9 cellular contexts compared by ENCODE assay signal in genomic region chr2:100752628-100753333, GRCh38.
DNase-seq lines count a peak whose midpoint lies in the region; ATAC-seq and TF ChIP-seq lines count a peak whose summit lies in the region.
"Had no signal": no experiment of that assay in that cellular context is flagged by ENCODE, and none has a peak within 500 bp of the region (broad histone marks: within the 10 kb centered on the region; RNA-seq: fewer than 3 reads in every experiment).

No MANE protein-coding gene starts in this region.

- peaks cover 0 to 16% (median 10%) of the 10 kb centered on the region in 7 donors for H3K4me1 Mint-ChIP-seq in naive thymus-derived CD4-positive, alpha-beta T cell
- no peaks in the 10 kb centered on the region for H3K4me1 Mint-ChIP-seq in endodermal cell

- peaks cover 0 to 7% (median 4%) of the 10 kb centered on the region in 5 donors for H3K36me3 Mint-ChIP-seq in naive thymus-derived CD4-positive, alpha-beta T cell
- H3K36me3 Mint-ChIP-seq in endodermal cell (ENCODE audit: low read depth), result no peaks in the 10 kb centered on the region

- no peaks in the 10 kb centered on the region for H3K9me3 ChIP-seq in naive thymus-derived CD4-positive, alpha-beta T cell (ENCODE audit: control insufficient read depth in 2 of 3, low read length in 3 of 3)
- no peaks in the 10 kb centered on the region for H3K9me3 ChIP-seq in endodermal cell (ENCODE audit: control insufficient read depth, low read length)

- CTCF ChIA-PET in naive thymus-derived CD4-positive, alpha-beta T cell (lab: Charles Lee), result no interaction called here

- no peak overlapping the region for H3K4me3 Mint-ChIP-seq in naive thymus-derived CD4-positive, alpha-beta T cell
- H3K4me3 Mint-ChIP-seq in endodermal cell, result no peak overlapping the region

- H3K4me1 ChIP-seq in naive thymus-derived CD4-positive, alpha-beta T cell (ENCODE audit: control insufficient read depth in 2 of 2, insufficient read depth in 2 of 2, low read length in 2 of 2), result no peaks in the 10 kb centered on the region
- H3K4me1 ChIP-seq in endodermal cell (ENCODE audit: control insufficient read depth, insufficient read depth, low read length), result no peaks in the 10 kb centered on the region

- intact Hi-C loops in naive thymus-derived CD4-positive, alpha-beta T cell (cut with micrococcal nuclease), result no loop called here
- intact Hi-C loops in lower leg skin (cut with DNase I; ENCODE audit: low total_unique reads), result no loop called here

- POLR2A ChIA-PET in naive thymus-derived CD4-positive, alpha-beta T cell (lab: Charles Lee), result interaction anchor here (0.8 kb wide), 1 partner anchor 94 kb away, joined by 3 read pairs; no protein-coding TSS in a partner anchor

- peaks cover 0 to 4% of the 10 kb centered on the region in 2 donors for H3K27me3 ChIP-seq in naive thymus-derived CD4-positive, alpha-beta T cell (ENCODE audit: control insufficient read depth in 2 of 2, insufficient read depth in 2 of 2, low read length in 2 of 2)
- H3K27me3 ChIP-seq in endodermal cell (ENCODE audit: control insufficient read depth, insufficient read depth, low read length, poor library complexity, severe bottlenecking), result peaks cover 10% of the 10 kb centered on the region

- no peak overlapping the region for H3K27ac ChIP-seq in naive thymus-derived CD4-positive, alpha-beta T cell (ENCODE audit: low read depth, low read length)
- no peak overlapping the region for H3K27ac ChIP-seq in endodermal cell (ENCODE audit: low read depth, low read length)

- ATAC-seq in naive thymus-derived CD4-positive, alpha-beta T cell, result peak; percentile 56
- no peak for ATAC-seq in HG03196 (IDR thresholded peaks at IDR 0.05; ENCODE audit: unreplicated experiment)

- peaks cover 0 to 20% (median 5%) of the 10 kb centered on the region in 5 donors for H3K27me3 Mint-ChIP-seq in naive thymus-derived CD4-positive, alpha-beta T cell
- H3K27me3 Mint-ChIP-seq in endodermal cell (ENCODE audit: insufficient read depth), result peaks cover 4% of the 10 kb centered on the region

- WGBS in lower leg skin, 2 donors, result 15 to 23% methylated on average over 2 of the region's 2 CpGs
- 83% methylated on average over 1 of the region's 2 CpGs; no CpG with 5 or more reads in 1 of the 2 experiments for WGBS in endodermal cell (ENCODE audit: insufficient coverage in 1 of 2, insufficient read length in 1 of 2), 2 experiments

- no peak for TF ChIP-seq POLR2A in lower leg skin (IDR thresholded peaks at IDR 0.05)

- no peak overlapping the region for H3K27ac Mint-ChIP-seq in naive thymus-derived CD4-positive, alpha-beta T cell
- no peak overlapping the region for H3K27ac Mint-ChIP-seq in endodermal cell

- no peak overlapping the region for H3K9ac ChIP-seq in endodermal cell (ENCODE audit: extremely low read depth, low read length, poor library complexity, severe bottlenecking)

- H3K9me3 Mint-ChIP-seq in naive thymus-derived CD4-positive, alpha-beta T cell, result peaks cover 0 to 11% (median 3%) of the 10 kb centered on the region in 11 donors
- no peaks in the 10 kb centered on the region for H3K9me3 Mint-ChIP-seq in endodermal cell

- no peak overlapping the region for H3K4me3 ChIP-seq in naive thymus-derived CD4-positive, alpha-beta T cell (ENCODE audit: low read length)
- H3K4me3 ChIP-seq in lower leg skin (ENCODE audit: low read depth, poor library complexity, severe bottlenecking) (no peak overlapping the region), endodermal cell (ENCODE audit: low read length) (no peak overlapping the region)

- DNase-seq in COLO829 (ENCODE audit: low spot score), result peak; percentile 92
- peak; percentile 84 for DNase-seq in NCI-H460 (ENCODE audit: extremely low read depth, low read depth)
- peak; percentile 46 for DNase-seq in epidermal melanocyte (ENCODE audit: insufficient read length, low spot score)
- no peak for DNase-seq in naive thymus-derived CD4-positive, alpha-beta T cell
- DNase-seq in lower leg skin (ENCODE audit: low spot score in 2 of 2), result no peak
- DNase-seq in stimulated activated naive CD4-positive, alpha-beta T cell (lab: John Stamatoyannopoulos, UW), result no peak
- DNase-seq in endodermal cell, result no peak
- DNase-seq: NCI-H524 treated with DMSO at 0.1 percent for 48 hours had no signal

- H3K36me3 ChIP-seq in naive thymus-derived CD4-positive, alpha-beta T cell (ENCODE audit: control insufficient read depth in 2 of 3, insufficient read depth in 3 of 3, low read length in 3 of 3), result no peaks in the 10 kb centered on the region
- H3K36me3 ChIP-seq in endodermal cell (ENCODE audit: control insufficient read depth, insufficient read depth, low read length), result no peaks in the 10 kb centered on the region

- TF ChIP-seq CTCF in lower leg skin (IDR thresholded peaks at IDR 0.05), result no peak
- TF ChIP-seq CTCF in endodermal cell (conservative IDR thresholded peaks at IDR 0.05), result no peak

Comparison
In these comparisons a context has a peak if more than half of its experiments do, and no peak if none do; other contexts are left out.
1. DNase-seq: peak in COLO829 (single experiment), NCI-H460 (single experiment) and epidermal melanocyte (single experiment); none in naive thymus-derived CD4-positive, alpha-beta T cell (0 of 9), lower leg skin (0 of 2), stimulated activated naive CD4-positive, alpha-beta T cell (0 of 6) and endodermal cell (single experiment).